ENCODE assay signal across 1 cellular context in genomic region chr17:45107286-45107685, GRCh38.
TF ChIP-seq lines count a peak whose summit lies in the region.

No MANE protein-coding gene starts in this region.

TF ChIP-seq in K562, 482 proteins besides CTCF, POLR2A, EP300 and RAD21:
- TF ChIP-seq POLR2G (IDR thresholded peaks at IDR 0.05; ENCODE audit: low read depth, low read length) = peak; percentile 40; the same call in 1 of the 2 replicates
- TF ChIP-seq NCOA1 (IDR thresholded peaks at IDR 0.05; ENCODE audit: low read depth) = no peak
